ENCODE assay signal across 8 cellular contexts in the genomic region with DNA sequence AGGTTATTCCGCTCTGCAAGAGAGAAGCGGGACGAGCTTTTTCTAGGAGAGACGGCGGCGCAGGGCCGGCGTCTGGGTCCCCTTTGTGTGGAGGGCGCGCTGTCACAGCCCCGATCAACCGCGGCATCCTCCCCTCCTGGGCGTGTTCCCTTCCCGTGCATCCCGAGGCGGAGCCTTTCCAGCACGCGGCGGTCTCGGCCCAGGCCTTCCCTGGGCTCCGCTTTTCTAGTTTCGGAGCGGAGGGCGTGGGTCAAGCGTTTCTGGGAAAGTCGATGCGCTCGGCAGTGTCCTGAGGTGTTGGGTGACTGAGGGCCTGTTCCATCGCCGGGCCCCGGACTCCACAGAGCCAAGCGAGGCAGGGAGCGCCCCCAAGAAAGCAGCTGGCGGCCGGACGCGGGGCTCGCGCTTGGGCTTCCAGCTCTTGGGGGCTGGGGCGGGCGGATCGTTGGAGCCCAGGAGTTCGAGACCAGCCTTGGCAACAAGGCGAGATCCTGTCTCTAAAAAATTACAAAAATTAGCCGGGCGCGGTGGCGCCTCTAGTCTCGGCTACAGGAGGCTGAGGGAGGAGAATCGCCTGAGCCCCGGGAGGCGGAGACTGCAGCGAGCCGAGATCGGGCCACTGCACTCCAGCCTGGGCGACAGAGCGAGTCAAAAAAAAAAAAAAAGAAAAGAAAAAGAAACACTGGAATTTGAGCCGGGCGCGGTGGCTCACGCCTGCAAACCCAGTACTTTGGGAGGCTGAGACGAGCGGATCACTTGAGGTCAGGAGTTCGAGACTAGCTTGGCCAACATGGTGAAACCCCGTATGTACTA. TPM values are rescaled to one million over a fixed set of nuclear protein-coding genes. Genes with fewer than 3 reads are reported as not detected.
DNase-seq lines count a peak whose midpoint lies in the region; ATAC-seq, FAIRE-seq and TF ChIP-seq lines count a peak whose summit lies in the region.

No MANE protein-coding gene starts in this region.

- H3K27me3 ChIP-seq in parathyroid adenoma (ENCODE audit: control insufficient read depth, insufficient read depth, low read length), result no peaks in the 10 kb centered on the region

- peaks cover 10% of the 10 kb centered on the region for H3K79me2 ChIP-seq in parathyroid adenoma

- no peaks in the 10 kb centered on the region for H3K9me3 ChIP-seq in parathyroid adenoma (ENCODE audit: control insufficient read depth, low read length)

- no peak overlapping the region for H3K9ac ChIP-seq in parathyroid adenoma

- TF ChIP-seq CTCF in WTC11 (IDR thresholded peaks at IDR 0.05), result no peak
- TF ChIP-seq CTCF in fibroblast of the aortic adventitia (IDR thresholded peaks at IDR 0.05; ENCODE audit: insufficient read depth, low read length), result no peak
- TF ChIP-seq CTCF in parathyroid adenoma (IDR thresholded peaks at IDR 0.05), result no peak

- H3K4me3 ChIP-seq in fibroblast of the aortic adventitia (ENCODE audit: low read depth, low read length) (peak overlapping the region; percentile 86), parathyroid adenoma (ENCODE audit: low read depth, low read length) (peak overlapping the region; percentile 83)

- H3K4me1 Mint-ChIP-seq in WTC11, result peaks cover 27% of the 10 kb centered on the region

- peak overlapping the region; percentile 91 for H3K4me3 Mint-ChIP-seq in WTC11

- peaks cover 3% of the 10 kb centered on the region; the same call in 1 of the 2 replicates for H3K9me3 Mint-ChIP-seq in WTC11

- CTCF ChIA-PET in WTC11 (lab: Charles Lee), result interaction anchor here (0.6 to 3.7 kb wide), 6 partner anchors 96 to 729 kb away, joined by 3 to 24 read pairs (median 3); a partner anchor contains a TSS

- POLR2A ChIA-PET in WTC11 (lab: Charles Lee), result interaction anchor here (1.0 to 1.4 kb wide), 3 partner anchors 50 to 94 kb away, joined by 4 to 6 read pairs (median 5); a partner anchor contains a TSS

- no peak for TF ChIP-seq POLR2A in H54 (IDR thresholded peaks at IDR 0.05; ENCODE audit: low read depth, low read length)

- peaks cover 15% of the 10 kb centered on the region for H3K4me1 ChIP-seq in parathyroid adenoma

- ATAC-seq in WTC11 (no peak), HG02870 (IDR thresholded peaks at IDR 0.05; ENCODE audit: unreplicated experiment) (no peak), HG02678 (IDR thresholded peaks at IDR 0.05; ENCODE audit: unreplicated experiment) (no peak)

- FAIRE-seq in H54 (lab: Jason Lieb, UNC), result no peak

- peak; percentile 35 for DNase-seq in stimulated activated CD4-positive, alpha-beta T cell treated with anti-CD3 and anti-CD28 coated beads, Interleukin-15, amount 100 ng/mL, for 24 hours
- DNase-seq in stimulated activated CD4-positive, alpha-beta T cell treated with anti-CD3 and anti-CD28 coated beads, Interleukin-12 subunit alpha, Interleukin-12 subunit beta, amount 100 ng/mL, for 4 hours, result no peak
- DNase-seq in WTC11 (ENCODE audit: low spot score) (no peak), fibroblast of the aortic adventitia (ENCODE audit: low read depth) (peak; percentile 2), H54 (ENCODE audit: insufficient read length, low spot score) (no peak)

- no peaks in the 10 kb centered on the region for H3K36me3 ChIP-seq in parathyroid adenoma (ENCODE audit: control insufficient read depth, insufficient read depth, low read length)

- peak overlapping the region; percentile 100 for H3K27ac Mint-ChIP-seq in WTC11

- H3K27me3 Mint-ChIP-seq in WTC11 (ENCODE audit: low read depth), result peaks cover 23% of the 10 kb centered on the region

- H3K36me3 Mint-ChIP-seq in WTC11, result peaks cover 11% of the 10 kb centered on the region

- H3K4me2 ChIP-seq in parathyroid adenoma (ENCODE audit: low read length), result peak overlapping the region; percentile 71

- peak overlapping the region; percentile 77 for H3K27ac ChIP-seq in parathyroid adenoma

- peak overlapping the region; percentile 94 for H2AFZ ChIP-seq in parathyroid adenoma

TF ChIP-seq in WTC11, 78 proteins besides CTCF, POLR2A, EP300 and RAD21 (continues in another document):
- TF ChIP-seq, protein P1, sequence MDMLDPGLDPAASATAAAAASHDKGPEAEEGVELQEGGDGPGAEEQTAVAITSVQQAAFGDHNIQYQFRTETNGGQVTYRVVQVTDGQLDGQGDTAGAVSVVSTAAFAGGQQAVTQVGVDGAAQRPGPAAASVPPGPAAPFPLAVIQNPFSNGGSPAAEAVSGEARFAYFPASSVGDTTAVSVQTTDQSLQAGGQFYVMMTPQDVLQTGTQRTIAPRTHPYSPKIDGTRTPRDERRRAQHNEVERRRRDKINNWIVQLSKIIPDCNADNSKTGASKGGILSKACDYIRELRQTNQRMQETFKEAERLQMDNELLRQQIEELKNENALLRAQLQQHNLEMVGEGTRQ (CRISPR knock-in tag; IDR thresholded peaks at IDR 0.05), result no peak; the same call in 1 of the 2 replicates
- TF ChIP-seq, protein P2, sequence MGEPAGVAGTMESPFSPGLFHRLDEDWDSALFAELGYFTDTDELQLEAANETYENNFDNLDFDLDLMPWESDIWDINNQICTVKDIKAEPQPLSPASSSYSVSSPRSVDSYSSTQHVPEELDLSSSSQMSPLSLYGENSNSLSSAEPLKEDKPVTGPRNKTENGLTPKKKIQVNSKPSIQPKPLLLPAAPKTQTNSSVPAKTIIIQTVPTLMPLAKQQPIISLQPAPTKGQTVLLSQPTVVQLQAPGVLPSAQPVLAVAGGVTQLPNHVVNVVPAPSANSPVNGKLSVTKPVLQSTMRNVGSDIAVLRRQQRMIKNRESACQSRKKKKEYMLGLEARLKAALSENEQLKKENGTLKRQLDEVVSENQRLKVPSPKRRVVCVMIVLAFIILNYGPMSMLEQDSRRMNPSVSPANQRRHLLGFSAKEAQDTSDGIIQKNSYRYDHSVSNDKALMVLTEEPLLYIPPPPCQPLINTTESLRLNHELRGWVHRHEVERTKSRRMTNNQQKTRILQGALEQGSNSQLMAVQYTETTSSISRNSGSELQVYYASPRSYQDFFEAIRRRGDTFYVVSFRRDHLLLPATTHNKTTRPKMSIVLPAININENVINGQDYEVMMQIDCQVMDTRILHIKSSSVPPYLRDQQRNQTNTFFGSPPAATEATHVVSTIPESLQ (CRISPR knock-in tag; IDR thresholded peaks at IDR 0.05), result no peak
- TF ChIP-seq TEAD4 (CRISPR knock-in tag; IDR thresholded peaks at IDR 0.05) (0 out of 2 replicates have a peak, but pooled peaks have one; percentile 2), SOX15 (CRISPR knock-in tag; IDR thresholded peaks at IDR 0.05) (no peak), ZNF423 (CRISPR knock-in tag; IDR thresholded peaks at IDR 0.05) (no peak), CREM (CRISPR knock-in tag; IDR thresholded peaks at IDR 0.05) (0 out of 2 replicates have a peak, but pooled peaks have one; percentile 23), MXD4 (CRISPR knock-in tag; IDR thresholded peaks at IDR 0.05; ENCODE audit: borderline replicate concordance) (no peak)
- TF ChIP-seq, protein P3, sequence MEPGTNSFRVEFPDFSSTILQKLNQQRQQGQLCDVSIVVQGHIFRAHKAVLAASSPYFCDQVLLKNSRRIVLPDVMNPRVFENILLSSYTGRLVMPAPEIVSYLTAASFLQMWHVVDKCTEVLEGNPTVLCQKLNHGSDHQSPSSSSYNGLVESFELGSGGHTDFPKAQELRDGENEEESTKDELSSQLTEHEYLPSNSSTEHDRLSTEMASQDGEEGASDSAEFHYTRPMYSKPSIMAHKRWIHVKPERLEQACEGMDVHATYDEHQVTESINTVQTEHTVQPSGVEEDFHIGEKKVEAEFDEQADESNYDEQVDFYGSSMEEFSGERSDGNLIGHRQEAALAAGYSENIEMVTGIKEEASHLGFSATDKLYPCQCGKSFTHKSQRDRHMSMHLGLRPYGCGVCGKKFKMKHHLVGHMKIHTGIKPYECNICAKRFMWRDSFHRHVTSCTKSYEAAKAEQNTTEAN (CRISPR knock-in tag; IDR thresholded peaks at IDR 0.05), result no peak
- TF ChIP-seq, protein P4, sequence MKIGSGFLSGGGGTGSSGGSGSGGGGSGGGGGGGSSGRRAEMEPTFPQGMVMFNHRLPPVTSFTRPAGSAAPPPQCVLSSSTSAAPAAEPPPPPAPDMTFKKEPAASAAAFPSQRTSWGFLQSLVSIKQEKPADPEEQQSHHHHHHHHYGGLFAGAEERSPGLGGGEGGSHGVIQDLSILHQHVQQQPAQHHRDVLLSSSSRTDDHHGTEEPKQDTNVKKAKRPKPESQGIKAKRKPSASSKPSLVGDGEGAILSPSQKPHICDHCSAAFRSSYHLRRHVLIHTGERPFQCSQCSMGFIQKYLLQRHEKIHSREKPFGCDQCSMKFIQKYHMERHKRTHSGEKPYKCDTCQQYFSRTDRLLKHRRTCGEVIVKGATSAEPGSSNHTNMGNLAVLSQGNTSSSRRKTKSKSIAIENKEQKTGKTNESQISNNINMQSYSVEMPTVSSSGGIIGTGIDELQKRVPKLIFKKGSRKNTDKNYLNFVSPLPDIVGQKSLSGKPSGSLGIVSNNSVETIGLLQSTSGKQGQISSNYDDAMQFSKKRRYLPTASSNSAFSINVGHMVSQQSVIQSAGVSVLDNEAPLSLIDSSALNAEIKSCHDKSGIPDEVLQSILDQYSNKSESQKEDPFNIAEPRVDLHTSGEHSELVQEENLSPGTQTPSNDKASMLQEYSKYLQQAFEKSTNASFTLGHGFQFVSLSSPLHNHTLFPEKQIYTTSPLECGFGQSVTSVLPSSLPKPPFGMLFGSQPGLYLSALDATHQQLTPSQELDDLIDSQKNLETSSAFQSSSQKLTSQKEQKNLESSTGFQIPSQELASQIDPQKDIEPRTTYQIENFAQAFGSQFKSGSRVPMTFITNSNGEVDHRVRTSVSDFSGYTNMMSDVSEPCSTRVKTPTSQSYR (CRISPR knock-in tag; IDR thresholded peaks at IDR 0.05), result no peak
- TF ChIP-seq, protein P5, sequence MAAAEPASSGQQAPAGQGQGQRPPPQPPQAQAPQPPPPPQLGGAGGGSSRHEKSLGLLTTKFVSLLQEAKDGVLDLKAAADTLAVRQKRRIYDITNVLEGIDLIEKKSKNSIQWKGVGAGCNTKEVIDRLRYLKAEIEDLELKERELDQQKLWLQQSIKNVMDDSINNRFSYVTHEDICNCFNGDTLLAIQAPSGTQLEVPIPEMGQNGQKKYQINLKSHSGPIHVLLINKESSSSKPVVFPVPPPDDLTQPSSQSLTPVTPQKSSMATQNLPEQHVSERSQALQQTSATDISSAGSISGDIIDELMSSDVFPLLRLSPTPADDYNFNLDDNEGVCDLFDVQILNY (CRISPR knock-in tag; IDR thresholded peaks at IDR 0.05), result no peak

RNA-seq across cellular contexts. Expression of a gene that starts 0.8 kb away (rescaled TPM):
- total RNA-seq in WTC11 (2021), result 27.0 to 31.0 TPM (median 28.9 TPM) in 3 replicates
- total RNA-seq in fibroblast of the aortic adventitia (ENCODE audit: low replicate concordance), result 12.8 and 27.8 TPM in 2 replicates

RNA-seq across cellular contexts. Expression of a gene that starts 1.1 kb away (rescaled TPM):
- total RNA-seq in WTC11 (2021) (24.0 to 27.4 TPM (median 25.9 TPM) in 3 replicates), fibroblast of the aortic adventitia (ENCODE audit: low replicate concordance) (9.9 and 12.1 TPM in 2 replicates)

Comparison
In these comparisons a context has a peak if more than half of its experiments do, and no peak if none do; other contexts are left out.
1. DNase-seq: peak in stimulated activated CD4-positive, alpha-beta T cell treated with anti-CD3 and anti-CD28 coated beads, Interleukin-15, amount 100 ng/mL, for 24 hours (single experiment) and fibroblast of the aortic adventitia (single experiment); none in stimulated activated CD4-positive, alpha-beta T cell treated with anti-CD3 and anti-CD28 coated beads, Interleukin-12 subunit alpha, Interleukin-12 subunit beta, amount 100 ng/mL, for 4 hours (single experiment), WTC11 (single experiment) and H54 (single experiment).